Comparison of ENCODE assay signal across 9 cellular contexts in genomic region chr22:46971141-46971775, GRCh38.
DNase-seq lines count a peak whose midpoint lies in the region; ATAC-seq and TF ChIP-seq lines count a peak whose summit lies in the region.
"Had no signal": no experiment of that assay in that cellular context is flagged by ENCODE, and none has a peak within 500 bp of the region (broad histone marks: within the 10 kb centered on the region; RNA-seq: fewer than 3 reads in every experiment).

No MANE protein-coding gene starts in this region.

- no peak for ATAC-seq in HG03460 (IDR thresholded peaks at IDR 0.05; ENCODE audit: unreplicated experiment)

- no CpG with 5 or more reads among the region's 16 CpGs for whole genome bisulfite sequencing in neuronal stem cell (ENCODE audit: extremely low coverage in 2 of 2, insufficient read length in 2 of 2, insufficient replicate concordance in 1 of 2), 2 donors

- no peak overlapping the region for H4K91ac ChIP-seq in neuronal stem cell (ENCODE audit: low read depth, low read length, poor library complexity)

- H3K4ac ChIP-seq in neuronal stem cell (ENCODE audit: low read length), result no peak overlapping the region

- peak overlapping the region; percentile 16 for H3K18ac ChIP-seq in neuronal stem cell (ENCODE audit: low read length)

- H3K27me3 ChIP-seq in cardiac muscle cell (peaks cover 14% of the 10 kb centered on the region), neuronal stem cell (ENCODE audit: control insufficient read depth in 3 of 3, insufficient read depth in 3 of 3, low read depth in 1 of 3, low read length in 3 of 3) (no peaks in the 10 kb centered on the region)

- peak overlapping the region in 5 of 7 donors; percentile 54 to 75 (median 61) for H3K27ac Mint-ChIP-seq in CD14-positive monocyte
- H3K27ac Mint-ChIP-seq in activated T-helper 2 cell treated with anti-CD3 and anti-CD28 coated beads, Interferon-gamma antibody, Interleukin-2, Interleukin-4, amounts not matched to agents 10 μg/mL and 5 μg/mL and 100 μg/mL, durations not matched to agents 14 hours and 24 hours and 36 hours, result no peak overlapping the region

- H3K9me3 Mint-ChIP-seq in CD14-positive monocyte, result peaks cover 0 to 8% (median 3%) of the 10 kb centered on the region in 7 donors
- H3K9me3 Mint-ChIP-seq in activated T-helper 2 cell treated with anti-CD3 and anti-CD28 coated beads, Interferon-gamma antibody, Interleukin-2, Interleukin-4, amounts not matched to agents 10 μg/mL and 5 μg/mL and 100 μg/mL, durations not matched to agents 14 hours and 24 hours and 36 hours, result no peaks in the 10 kb centered on the region

- no peak overlapping the region for H2BK5ac ChIP-seq in neuronal stem cell (ENCODE audit: low read length)

- no peak overlapping the region for H3K4me2 ChIP-seq in neuronal stem cell (ENCODE audit: insufficient read depth, low read length, poor library complexity, severe bottlenecking)

- no peak overlapping the region for H2BK15ac ChIP-seq in neuronal stem cell (ENCODE audit: low read length)

- TF ChIP-seq CTCF in CD14-positive monocyte (IDR thresholded peaks at IDR 0.05) (no peak), cardiac muscle cell (IDR thresholded peaks at IDR 0.05; ENCODE audit: low read depth, low read length) (no peak), GM10248 (IDR thresholded peaks at IDR 0.05; ENCODE audit: control extremely low read depth, extremely low read depth, low read depth, missing control alignments) (no peak)

- H3K36me3 Mint-ChIP-seq in CD14-positive monocyte, result peaks cover 33 to 48% of the 10 kb centered on the region in 2 donors
- peaks cover 4% of the 10 kb centered on the region for H3K36me3 Mint-ChIP-seq in activated T-helper 2 cell treated with anti-CD3 and anti-CD28 coated beads, Interferon-gamma antibody, Interleukin-2, Interleukin-4, amounts not matched to agents 10 μg/mL and 5 μg/mL and 100 μg/mL, durations not matched to agents 14 hours and 24 hours and 36 hours (ENCODE audit: low read depth)

- no peak overlapping the region for H2AFZ ChIP-seq in neuronal stem cell (ENCODE audit: low read length)

- H3K36me3 ChIP-seq in cardiac muscle cell, result no peaks in the 10 kb centered on the region
- peaks cover 0 to 7% of the 10 kb centered on the region in 2 donors for H3K36me3 ChIP-seq in neuronal stem cell (replicated peaks in 1 of 2; ENCODE audit: control insufficient read depth in 2 of 2, insufficient read depth in 2 of 2, low read length in 2 of 2)

- peaks cover 12% of the 10 kb centered on the region for H3K4me1 ChIP-seq in cardiac muscle cell (ENCODE audit: low read depth)
- peaks cover 6 to 12% of the 10 kb centered on the region in 2 donors for H3K4me1 ChIP-seq in neuronal stem cell (ENCODE audit: control insufficient read depth in 2 of 2, insufficient read depth in 1 of 2, low read depth in 1 of 2, low read length in 2 of 2)

- H3K23ac ChIP-seq in neuronal stem cell (ENCODE audit: low read depth, low read length, poor library complexity), result no peak overlapping the region

- no peak overlapping the region for H3K9ac ChIP-seq in neuronal stem cell (ENCODE audit: low read depth, low read length, poor library complexity)

- no peak overlapping the region for H2BK120ac ChIP-seq in neuronal stem cell (ENCODE audit: low read depth, low read length)

- intact Hi-C loops in CD14-positive monocyte (cut with micrococcal nuclease), result no loop called here
- intact Hi-C loops in activated T-helper 2 cell treated with anti-CD3 and anti-CD28 coated beads, Interferon-gamma antibody, Interleukin-2, Interleukin-4, amounts not matched to agents 10 μg/mL and 5 μg/mL and 100 μg/mL, durations not matched to agents 14 hours and 24 hours and 36 hours (cut with micrococcal nuclease), result no loop called here

- POLR2A ChIA-PET in GM10248 (lab: Yijun Ruan, JAX), result no interaction called here

- DNase-seq in CD14-positive monocyte (ENCODE audit: low spot score) (no peak), UCSD-AML1 (lab: John Stamatoyannopoulos, UW; ENCODE audit: unreplicated experiment) (peak; percentile 60), cardiac muscle cell (ENCODE audit: low read depth in 1 of 2, low spot score in 1 of 2) (peak; percentile 67 to 85), neuronal stem cell (ENCODE audit: low spot score) (no peak), GM10248 (ENCODE audit: extremely low spot score) (no peak)
- DNase-seq in activated T-helper 2 cell treated with anti-CD3 and anti-CD28 coated beads, Interferon-gamma antibody, Interleukin-2, Interleukin-4, amounts not matched to agents 10 μg/mL and 5 μg/mL and 100 μg/mL, durations not matched to agents 14 hours and 24 hours and 36 hours (ENCODE audit: low spot score), result no peak
- DNase-seq in activated CD4-positive, alpha-beta T cell treated with anti-CD3 and anti-CD28 coated beads for 48 hours, result no peak
- DNase-seq: activated CD8-positive, alpha-beta memory T cell treated with anti-CD3 and anti-CD28 coated beads for 24 hours had no signal

- no peak overlapping the region for H3K14ac ChIP-seq in neuronal stem cell (ENCODE audit: low read length)

- H3K9me3 ChIP-seq in cardiac muscle cell (ENCODE audit: low read depth) (no peaks in the 10 kb centered on the region), neuronal stem cell (replicated peaks in 1 of 2; ENCODE audit: control insufficient read depth in 2 of 2, insufficient read depth in 1 of 2, low read depth in 1 of 2, low read length in 2 of 2) (no peaks in the 10 kb centered on the region)

- peak overlapping the region; percentile 61 for H2AK5ac ChIP-seq in neuronal stem cell (ENCODE audit: low read depth, low read length)

- CTCF ChIA-PET in GM10248 (lab: Yijun Ruan, JAX), result no interaction called here

- peak overlapping the region; percentile 52 for H3K27ac ChIP-seq in cardiac muscle cell
- no peak overlapping the region for H3K27ac ChIP-seq in neuronal stem cell (replicated peaks; ENCODE audit: low read length)

- H3K79me1 ChIP-seq in neuronal stem cell (ENCODE audit: low read depth, low read length), result no peaks in the 10 kb centered on the region

- H3K4me3 Mint-ChIP-seq in CD14-positive monocyte, result no peak overlapping the region
- H3K4me3 Mint-ChIP-seq in activated T-helper 2 cell treated with anti-CD3 and anti-CD28 coated beads, Interferon-gamma antibody, Interleukin-2, Interleukin-4, amounts not matched to agents 10 μg/mL and 5 μg/mL and 100 μg/mL, durations not matched to agents 14 hours and 24 hours and 36 hours (ENCODE audit: low read depth), result no peak overlapping the region

- H3K4me1 Mint-ChIP-seq in CD14-positive monocyte, result peaks cover 13% of the 10 kb centered on the region
- peaks cover 21% of the 10 kb centered on the region for H3K4me1 Mint-ChIP-seq in activated T-helper 2 cell treated with anti-CD3 and anti-CD28 coated beads, Interferon-gamma antibody, Interleukin-2, Interleukin-4, amounts not matched to agents 10 μg/mL and 5 μg/mL and 100 μg/mL, durations not matched to agents 14 hours and 24 hours and 36 hours (ENCODE audit: low read depth)

- peaks cover 0 to 2% (median 0%) of the 10 kb centered on the region in 3 donors for H3K27me3 Mint-ChIP-seq in CD14-positive monocyte (ENCODE audit: low read depth in 3 of 3)
- no peaks in the 10 kb centered on the region for H3K27me3 Mint-ChIP-seq in activated T-helper 2 cell treated with anti-CD3 and anti-CD28 coated beads, Interferon-gamma antibody, Interleukin-2, Interleukin-4, amounts not matched to agents 10 μg/mL and 5 μg/mL and 100 μg/mL, durations not matched to agents 14 hours and 24 hours and 36 hours (ENCODE audit: low read depth)

- H4K8ac ChIP-seq in neuronal stem cell (ENCODE audit: low read depth, low read length), result no peak overlapping the region

- H2BK12ac ChIP-seq in neuronal stem cell (ENCODE audit: low read length), result no peak overlapping the region

- H3K4me3 ChIP-seq in cardiac muscle cell (no peak overlapping the region), neuronal stem cell (ENCODE audit: low read length in 2 of 2) (no peak overlapping the region)

Comparison
In these comparisons a context has a peak if more than half of its experiments do, and no peak if none do; other contexts are left out.
1. DNase-seq: peak in UCSD-AML1 (single experiment) and cardiac muscle cell (2 of 2); none in CD14-positive monocyte (single experiment), neuronal stem cell (single experiment), GM10248 (single experiment), activated T-helper 2 cell treated with anti-CD3 and anti-CD28 coated beads, Interferon-gamma antibody, Interleukin-2, Interleukin-4, amounts not matched to agents 10 μg/mL and 5 μg/mL and 100 μg/mL, durations not matched to agents 14 hours and 24 hours and 36 hours (single experiment) and activated CD4-positive, alpha-beta T cell treated with anti-CD3 and anti-CD28 coated beads for 48 hours (single experiment).